ENCODE assay signal across 23 cellular contexts in the genomic region with DNA sequence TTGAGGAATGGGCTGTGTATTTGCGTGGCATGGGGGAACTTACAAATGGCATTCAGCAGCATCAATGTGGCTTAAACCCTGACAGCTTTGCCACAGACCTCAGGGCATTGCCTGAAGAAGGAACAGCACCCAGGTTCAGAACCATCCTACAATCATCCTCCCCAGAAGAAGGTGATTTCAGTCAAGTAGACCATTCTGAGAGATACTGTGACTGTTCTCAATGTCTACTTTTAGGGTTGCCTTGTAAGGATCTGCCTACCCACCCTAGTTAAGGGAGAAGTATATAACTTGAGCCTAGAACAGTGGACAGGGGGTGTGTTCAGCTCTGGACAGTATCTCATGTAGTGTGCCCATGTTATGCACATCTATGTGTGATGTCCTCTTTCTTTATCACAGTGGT. TPM values are rescaled to one million over a fixed set of nuclear protein-coding genes. Genes with fewer than 3 reads are reported as not detected.
DNase-seq lines count a peak whose midpoint lies in the region; ATAC-seq, FAIRE-seq and TF ChIP-seq lines count a peak whose summit lies in the region.
"Had no signal": no experiment of that assay in that cellular context is flagged by ENCODE, and none has a peak within 500 bp of the region (broad histone marks: within the 10 kb centered on the region; RNA-seq: fewer than 3 reads in every experiment).

No MANE protein-coding gene starts in this region.

- H3K36me3 ChIP-seq in keratinocyte (ENCODE audit: control insufficient read depth in 2 of 2, extremely low read depth in 1 of 2, insufficient read depth in 2 of 2, low read length in 2 of 2), result no peaks in the 10 kb centered on the region
- peaks cover 17% of the 10 kb centered on the region for H3K36me3 ChIP-seq in skeletal muscle satellite cell (ENCODE audit: insufficient read depth, low read length)
- H3K36me3 ChIP-seq in esophagus muscularis mucosa, result no peaks in the 10 kb centered on the region
- H3K36me3 ChIP-seq: BLaER1, gastrocnemius medialis, ovary, upper lobe of right lung had no signal

- WGBS in esophagus muscularis mucosa, result 67% methylated on average over 1 of the region's 1 CpG

- H3K9ac ChIP-seq in keratinocyte (ENCODE audit: control insufficient read depth, extremely low read depth, insufficient read depth, low read length) (no peak overlapping the region), skeletal muscle satellite cell (ENCODE audit: low read depth, low read length) (peak overlapping the region; percentile 92)
- H3K9ac ChIP-seq: BLaER1, KMS-11 had no signal

- H3K4me3 Mint-ChIP-seq in activated naive CD8-positive, alpha-beta T cell, result peak overlapping the region; percentile 88
- H3K4me3 Mint-ChIP-seq in activated naive CD8-positive, alpha-beta T cell treated with anti-CD3 and anti-CD28 coated beads, Interleukin-2, amount 50 U/mL, for 24 hours, result no peak overlapping the region
- peak overlapping the region; percentile 91 for H3K4me3 Mint-ChIP-seq in chondrocyte (ENCODE audit: unreplicated experiment)
- H3K4me3 Mint-ChIP-seq: activated CD4-positive, alpha-beta memory T cell treated with anti-CD3 and anti-CD28 coated beads, Interleukin-2, amount 10 ng/mL, durations not matched to agents 7 days and 5 days had no signal

- H3K27ac ChIP-seq in keratinocyte (ENCODE audit: control insufficient read depth, insufficient read depth, low read length), result no peak overlapping the region
- H3K27ac ChIP-seq in esophagus muscularis mucosa (replicated peaks in 1 of 4), result no peak overlapping the region
- H3K27ac ChIP-seq: BLaER1, gastrocnemius medialis, KMS-11, ovary, upper lobe of right lung had no signal

- H3K4me3 ChIP-seq in keratinocyte (ENCODE audit: control insufficient read depth in 2 of 3, extremely low read depth in 1 of 3, insufficient read depth in 2 of 3, low read depth in 1 of 3, low read length in 3 of 3) (no peak overlapping the region), skeletal muscle satellite cell (ENCODE audit: low read length) (peak overlapping the region; percentile 77), esophagus muscularis mucosa (peak overlapping the region in 1 of 4 donors; percentile 69)
- H3K4me3 ChIP-seq: BLaER1, lung, upper lobe of right lung had no signal

- no peak for FAIRE-seq in keratinocyte (lab: Jason Lieb, UNC)
- FAIRE-seq: endothelial cell of umbilical vein had no signal

- H3K4me1 ChIP-seq in keratinocyte (ENCODE audit: control insufficient read depth, extremely low read depth, insufficient read depth, low read length), result peaks cover 13% of the 10 kb centered on the region
- H3K4me1 ChIP-seq in skeletal muscle satellite cell (ENCODE audit: control insufficient read depth, insufficient read depth, low read length), result peaks cover 30% of the 10 kb centered on the region
- peaks cover 3 to 41% (median 36%) of the 10 kb centered on the region in 4 donors for H3K4me1 ChIP-seq in esophagus muscularis mucosa
- H3K4me1 ChIP-seq: Caco-2 had no signal

- H3K9me3 Mint-ChIP-seq in activated naive CD8-positive, alpha-beta T cell (ENCODE audit: low read depth), result no peaks in the 10 kb centered on the region
- H3K9me3 Mint-ChIP-seq in activated naive CD8-positive, alpha-beta T cell treated with anti-CD3 and anti-CD28 coated beads, Interleukin-2, amount 50 U/mL, for 24 hours, result no peaks in the 10 kb centered on the region
- H3K9me3 Mint-ChIP-seq in chondrocyte (ENCODE audit: low read depth), result no peaks in the 10 kb centered on the region
- H3K9me3 Mint-ChIP-seq: activated CD4-positive, alpha-beta memory T cell treated with anti-CD3 and anti-CD28 coated beads, Interleukin-2, amount 10 ng/mL, durations not matched to agents 7 days and 5 days had no signal

- no peaks in the 10 kb centered on the region for H3K9me3 ChIP-seq in keratinocyte (ENCODE audit: control insufficient read depth, low read depth, low read length)
- no peaks in the 10 kb centered on the region for H3K9me3 ChIP-seq in skeletal muscle satellite cell (replicated peaks; ENCODE audit: low read length)
- no peaks in the 10 kb centered on the region for H3K9me3 ChIP-seq in esophagus muscularis mucosa
- H3K9me3 ChIP-seq: Caco-2, gastrocnemius medialis, ovary, upper lobe of right lung had no signal

- no peaks in the 10 kb centered on the region for H4K20me1 ChIP-seq in keratinocyte (ENCODE audit: control insufficient read depth, extremely low read depth, insufficient read depth, low read length)
- H4K20me1 ChIP-seq: BLaER1 had no signal

- intact Hi-C loops in esophagus muscularis mucosa (cut with DNase I), result loop anchor here (10.0 kb wide), 1 partner anchor 70 kb away; the partner anchor contains the start of gene CFAP299

- no peak overlapping the region for H3K27ac Mint-ChIP-seq in activated naive CD8-positive, alpha-beta T cell
- H3K27ac Mint-ChIP-seq in activated naive CD8-positive, alpha-beta T cell treated with anti-CD3 and anti-CD28 coated beads, Interleukin-2, amount 50 U/mL, for 24 hours, result no peak overlapping the region
- H3K27ac Mint-ChIP-seq in chondrocyte (ENCODE audit: unreplicated experiment), result no peak overlapping the region
- H3K27ac Mint-ChIP-seq: activated CD4-positive, alpha-beta memory T cell treated with anti-CD3 and anti-CD28 coated beads, Interleukin-2, amount 10 ng/mL, durations not matched to agents 7 days and 5 days had no signal

- H3K4me2 ChIP-seq in keratinocyte (ENCODE audit: control insufficient read depth, extremely low read depth, insufficient read depth, low read depth, low read length), result peak overlapping the region; percentile 97
- H3K4me2 ChIP-seq in skeletal muscle satellite cell (ENCODE audit: low read length), result peak overlapping the region; percentile 92
- H3K4me2 ChIP-seq: KMS-11 had no signal

- no peak for TF ChIP-seq POLR2A in esophagus muscularis mucosa (IDR thresholded peaks at IDR 0.05; ENCODE audit: low read depth)

- TF ChIP-seq CTCF in chondrocyte (IDR thresholded peaks at IDR 0.05) (no peak), keratinocyte (optimal IDR thresholded peaks at IDR 0.05 in 1 of 3, IDR thresholded peaks at IDR 0.05 in 1 of 3, conservative IDR thresholded peaks at IDR 0.05 in 1 of 3; ENCODE audit: extremely low read depth in 1 of 3, insufficient read depth in 2 of 3, low read length in 3 of 3) (no peak), esophagus muscularis mucosa (IDR thresholded peaks at IDR 0.05) (no peak)

- H3K27me3 Mint-ChIP-seq in activated naive CD8-positive, alpha-beta T cell, result peaks cover 46% of the 10 kb centered on the region
- peaks cover 85% of the 10 kb centered on the region for H3K27me3 Mint-ChIP-seq in activated naive CD8-positive, alpha-beta T cell treated with anti-CD3 and anti-CD28 coated beads, Interleukin-2, amount 50 U/mL, for 24 hours
- peaks cover 31% of the 10 kb centered on the region for H3K27me3 Mint-ChIP-seq in chondrocyte (ENCODE audit: low read depth)

- peaks cover 40% of the 10 kb centered on the region for H3K4me1 Mint-ChIP-seq in activated naive CD8-positive, alpha-beta T cell (ENCODE audit: low read depth)
- peaks cover 22% of the 10 kb centered on the region for H3K4me1 Mint-ChIP-seq in activated naive CD8-positive, alpha-beta T cell treated with anti-CD3 and anti-CD28 coated beads, Interleukin-2, amount 50 U/mL, for 24 hours
- H3K4me1 Mint-ChIP-seq in chondrocyte (ENCODE audit: low read depth), result peaks cover 37% of the 10 kb centered on the region

- H3K27me3 ChIP-seq in keratinocyte (ENCODE audit: control insufficient read depth, extremely low read depth, insufficient read depth, low read length) (peaks cover 53% of the 10 kb centered on the region), skeletal muscle satellite cell (ENCODE audit: control insufficient read depth, insufficient read depth, low read length) (no peaks in the 10 kb centered on the region), esophagus muscularis mucosa (peaks cover 0 to 55% (median 0%) of the 10 kb centered on the region in 4 donors)
- H3K27me3 ChIP-seq: BLaER1, ovary had no signal

- H3K36me3 Mint-ChIP-seq in activated naive CD8-positive, alpha-beta T cell, result no peaks in the 10 kb centered on the region
- H3K36me3 Mint-ChIP-seq in activated naive CD8-positive, alpha-beta T cell treated with anti-CD3 and anti-CD28 coated beads, Interleukin-2, amount 50 U/mL, for 24 hours (ENCODE audit: low read depth), result no peaks in the 10 kb centered on the region
- peaks cover 1% of the 10 kb centered on the region for H3K36me3 Mint-ChIP-seq in chondrocyte (ENCODE audit: low read depth)

- dilution Hi-C loops in keratinocyte (cut with MboI; ENCODE audit: extremely low pct_ligation_motif_present, low sequenced_read_pairs), result no loop called here

- DNase-seq in activated naive CD8-positive, alpha-beta T cell treated with anti-CD3 and anti-CD28 coated beads, Interleukin-2, amount 50 U/mL, for 24 hours, result no peak
- DNase-seq in chondrocyte (ENCODE audit: low spot score) (no peak), keratinocyte (ENCODE audit: low read depth, low spot score) (no peak), esophagus muscularis mucosa (ENCODE audit: extremely low spot score) (no peak)
- DNase-seq: 8988T; activated CD4-positive, alpha-beta memory T cell treated with anti-CD3 and anti-CD28 coated beads, Interleukin-2, amount 10 ng/mL, durations not matched to agents 7 days and 5 days; activated gamma-delta T cell treated with Interleukin-2 at 50 U/mL for 16 hours; activated T-cell treated with anti-CD3 and anti-CD28 coated beads for 4 hours; Caco-2; gastrocnemius medialis; MV-4-11; NCI-H526 treated with DMSO at 0.1 percent for 48 hours; ovary; stimulated activated CD8-positive, alpha-beta memory T cell treated with anti-CD3 and anti-CD28 coated beads, Interleukin-4, amount 100 ng/mL, for 48 hours; upper lobe of right lung had no signal

- H3K79me2 ChIP-seq in keratinocyte (ENCODE audit: control insufficient read depth, insufficient read depth, low read length), result no peaks in the 10 kb centered on the region

- H3K9me1 ChIP-seq in keratinocyte (ENCODE audit: control insufficient read depth, extremely low read depth, insufficient read depth, low read length), result no peaks in the 10 kb centered on the region

- no peak for ATAC-seq in activated naive CD8-positive, alpha-beta T cell treated with anti-CD3 and anti-CD28 coated beads, Interleukin-2, amount 50 U/mL, for 24 hours
- ATAC-seq in HG02759 (IDR thresholded peaks at IDR 0.05; ENCODE audit: unreplicated experiment) (no peak), GM19463 (IDR thresholded peaks at IDR 0.05; ENCODE audit: unreplicated experiment) (no peak)
- ATAC-seq: gastrocnemius medialis, upper lobe of right lung had no signal

- no peak overlapping the region for H2AFZ ChIP-seq in keratinocyte (ENCODE audit: control insufficient read depth, low read length)

- no peak for TF ChIP-seq EP300 in esophagus muscularis mucosa (IDR thresholded peaks at IDR 0.05)

RNA-seq across cellular contexts. Expression of gene FGF5, which starts 1.6 kb away (rescaled TPM):
- total RNA-seq in chondrocyte (1.3 to 5.8 TPM (median 4.5 TPM) in 3 replicates), esophagus muscularis mucosa (1 to 10 TPM; 1.2 to 4.2 (median 2.0) TPM)
- polyA plus RNA-seq in keratinocyte, result 3.9 to 5.4 TPM (median 4.4 TPM) in 3 replicates
- 1.9 TPM for polyA plus RNA-seq in keratinocyte (2011; ENCODE audit: low read depth)
- 4.4 and 6.0 TPM in 2 replicates for polyA plus RNA-seq in keratinocyte (2011; cell fraction: cytosol; rRNA removed)
- 4.9 and 5.1 TPM in 2 replicates for polyA plus RNA-seq in keratinocyte (2011; cell fraction: nucleus; rRNA removed)
- 1.0 and 5.1 TPM in 2 replicates for polyA plus RNA-seq in keratinocyte (2012; ENCODE audit: low replicate concordance)
- 4.7 to 8.3 TPM (median 5.6 TPM) in 3 replicates for polyA minus RNA-seq in keratinocyte
- polyA minus RNA-seq in keratinocyte (2011; cell fraction: cytosol; rRNA and poly(A)+ RNA removed), result 12.3 TPM
- polyA minus RNA-seq in keratinocyte (2011; cell fraction: nucleus; rRNA and poly(A)+ RNA removed), result 7.5 and 12.9 TPM in 2 replicates
- 6.1 and 7.2 TPM in 2 replicates for total RNA-seq in skeletal muscle satellite cell (2012; rRNA removed)
- total RNA-seq: activated CD4-positive, alpha-beta memory T cell treated with anti-CD3 and anti-CD28 coated beads, Interleukin-2, amount 10 ng/mL, durations not matched to agents 7 days and 5 days; Caco-2; gastrocnemius medialis; upper lobe of right lung had no signal
- polyA plus RNA-seq: lung had no signal
